In the genomic region with DNA sequence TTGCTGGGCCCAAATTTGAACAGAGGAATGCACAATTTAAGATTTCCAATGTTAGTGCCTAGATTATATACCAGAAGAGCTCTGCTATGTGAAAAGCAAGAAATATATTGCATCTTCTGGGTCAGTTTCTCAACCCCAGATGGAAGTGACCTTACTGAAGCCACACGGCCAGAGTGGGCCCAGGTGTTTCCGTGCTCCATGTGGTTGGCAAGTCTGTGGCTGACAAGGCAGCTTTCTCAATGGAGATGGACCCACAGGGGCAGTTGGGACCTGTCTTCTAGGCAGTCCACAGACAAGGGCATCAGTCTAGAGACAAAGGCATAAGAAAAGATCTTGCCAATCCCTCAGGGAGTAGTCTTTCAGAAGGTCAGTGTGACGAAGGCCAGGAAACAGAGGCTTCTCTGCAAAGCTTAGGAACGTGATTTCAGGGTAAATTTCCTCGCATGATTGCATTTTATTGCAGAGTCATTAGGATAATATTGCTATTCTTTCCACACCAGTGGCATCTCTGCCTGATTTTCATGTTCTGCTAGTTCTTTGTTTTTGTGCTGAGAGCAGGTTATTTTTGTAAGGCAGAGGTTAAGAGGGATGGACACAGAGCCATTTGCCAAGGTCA, we compare ENCODE assay signal across 14 cellular contexts.
"Had no signal": no experiment of that assay in that cellular context is flagged by ENCODE, and none has a peak within 500 bp of the region (broad histone marks: within the 10 kb centered on the region; RNA-seq: fewer than 3 reads in every experiment).

No MANE protein-coding gene starts in this region.

- H3K27me3 Mint-ChIP-seq: activated CD4-positive, alpha-beta T cell treated with anti-CD3 and anti-CD28 coated beads for 36 hours; activated naive CD8-positive, alpha-beta T cell treated with anti-CD3 and anti-CD28 coated beads, Interleukin-2, amount 10 ng/mL, durations not matched to agents 7 days and 5 days; progenitor cell of endocrine pancreas; T-helper 17 cell had no signal

- H3K4me3 ChIP-seq: upper lobe of right lung had no signal

- H3K27me3 ChIP-seq: upper lobe of right lung had no signal

- H3K4me1 Mint-ChIP-seq: activated CD4-positive, alpha-beta T cell treated with anti-CD3 and anti-CD28 coated beads for 36 hours; activated naive CD8-positive, alpha-beta T cell treated with anti-CD3 and anti-CD28 coated beads, Interleukin-2, amount 10 ng/mL, durations not matched to agents 7 days and 5 days; nephron progenitor cell; T-helper 17 cell had no signal

- H3K36me3 Mint-ChIP-seq: activated naive CD8-positive, alpha-beta T cell treated with anti-CD3 and anti-CD28 coated beads, Interleukin-2, amount 10 ng/mL, durations not matched to agents 7 days and 5 days had no signal

- FAIRE-seq: kidney had no signal

- H3K27ac ChIP-seq: upper lobe of right lung had no signal

- H3K4me3 Mint-ChIP-seq: activated CD4-positive, alpha-beta T cell treated with anti-CD3 and anti-CD28 coated beads for 36 hours; activated naive CD8-positive, alpha-beta T cell treated with anti-CD3 and anti-CD28 coated beads, Interleukin-2, amount 10 ng/mL, durations not matched to agents 7 days and 5 days; nephron progenitor cell; T-helper 17 cell had no signal

- H3K27ac Mint-ChIP-seq: activated CD4-positive, alpha-beta T cell treated with anti-CD3 and anti-CD28 coated beads for 36 hours; activated naive CD8-positive, alpha-beta T cell treated with anti-CD3 and anti-CD28 coated beads, Interleukin-2, amount 10 ng/mL, durations not matched to agents 7 days and 5 days; nephron progenitor cell; progenitor cell of endocrine pancreas; T-helper 17 cell had no signal

- H3K36me3 ChIP-seq: upper lobe of right lung had no signal

- DNase-seq: activated CD4-positive, alpha-beta T cell treated with anti-CD3 and anti-CD28 coated beads for 36 hours; activated CD4-positive, alpha-beta T cell treated with anti-CD3 and anti-CD28 coated beads, Interleukin-2, amount 50 U/mL, for 48 hours; activated naive CD8-positive, alpha-beta T cell treated with anti-CD3 and anti-CD28 coated beads, Interleukin-2, amount 10 ng/mL, durations not matched to agents 7 days and 5 days; amygdala; foreskin fibroblast; glutamatergic neuron; kidney; left ventricle myocardium superior; nephron progenitor cell; occipital lobe; stimulated activated naive CD4-positive, alpha-beta T cell; T-helper 17 cell; upper lobe of right lung had no signal

- H3K9me3 Mint-ChIP-seq: activated naive CD8-positive, alpha-beta T cell treated with anti-CD3 and anti-CD28 coated beads, Interleukin-2, amount 10 ng/mL, durations not matched to agents 7 days and 5 days had no signal

- H3K4me1 ChIP-seq: upper lobe of right lung had no signal

- H3K9me3 ChIP-seq: upper lobe of right lung had no signal
